Comparison of ENCODE assay signal across 8 cellular contexts in genomic region chr19:14006766-14007562, GRCh38. TPM values are rescaled to one million over a fixed set of nuclear protein-coding genes. Genes with fewer than 3 reads are reported as not detected.
DNase-seq lines count a peak whose midpoint lies in the region; ATAC-seq and TF ChIP-seq lines count a peak whose summit lies in the region.

No MANE protein-coding gene starts in this region.

- H3K4me1 Mint-ChIP-seq in Caco-2 (ENCODE audit: low read depth, unreplicated experiment): no peaks in the 10 kb centered on the region

- H3K27me3 Mint-ChIP-seq in Caco-2 (ENCODE audit: insufficient read depth, unreplicated experiment): no peaks in the 10 kb centered on the region

- H3K4me1 ChIP-seq in Caco-2: no peaks in the 10 kb centered on the region
- peaks cover 15% of the 10 kb centered on the region for H3K4me1 ChIP-seq in fibroblast of lung (ENCODE audit: control insufficient read depth, extremely low read depth, insufficient read depth, low read length)
- peaks cover 23% of the 10 kb centered on the region for H3K4me1 ChIP-seq in osteoblast (ENCODE audit: insufficient read depth, low read length)

- POLR2A ChIA-PET in Caco-2 (lab: Charles Lee): interaction anchor here (0.5 to 1.4 kb wide), 6 partner anchors 25 to 129 kb away, joined by 3 to 12 read pairs (median 3); partner anchors contain the start of genes ASF1B and IL27RA

- H3K4me3 ChIP-seq in Caco-2 (ENCODE audit: low read depth, low read length) (peak overlapping the region; percentile 93), fibroblast of lung (replicated peaks in 1 of 4; ENCODE audit: control extremely low read depth in 1 of 4, insufficient read depth in 1 of 4, low read depth in 3 of 4, low read length in 4 of 4) (peak overlapping the region; percentile 60 to 81 (median 71)), osteoblast (ENCODE audit: insufficient read depth, low read length) (peak overlapping the region; percentile 91)

- H3K79me2 ChIP-seq in fibroblast of lung (ENCODE audit: control insufficient read depth, insufficient read depth, low read length): peaks cover 2% of the 10 kb centered on the region
- H3K79me2 ChIP-seq in osteoblast (ENCODE audit: insufficient read depth, low read length): peaks cover 11% of the 10 kb centered on the region

- intact Hi-C loops in Caco-2 (cut with micrococcal nuclease; ENCODE audit: unreplicated experiment): loop anchor here (1.0 to 5.0 kb wide), 2 partner anchors 29 to 500 kb away; no protein-coding TSS in a partner anchor

- H4K20me1 ChIP-seq in fibroblast of lung (ENCODE audit: control insufficient read depth, extremely low read depth, insufficient read depth, low read length): no peaks in the 10 kb centered on the region
- peaks cover 6% of the 10 kb centered on the region for H4K20me1 ChIP-seq in osteoblast (ENCODE audit: insufficient read depth, low read length)

- H3K36me3 ChIP-seq in Caco-2 (ENCODE audit: control insufficient read depth, insufficient read depth, low read length) (no peaks in the 10 kb centered on the region), fibroblast of lung (ENCODE audit: control insufficient read depth, insufficient read depth, low read length) (no peaks in the 10 kb centered on the region), osteoblast (ENCODE audit: insufficient read depth, low read length) (no peaks in the 10 kb centered on the region)

- H3K36me3 Mint-ChIP-seq in Caco-2 (ENCODE audit: insufficient read depth, unreplicated experiment): peaks cover 25% of the 10 kb centered on the region

- peak overlapping the region; percentile 98 for H3K27ac Mint-ChIP-seq in Caco-2 (ENCODE audit: unreplicated experiment)

- TSS peak; percentile 85 for BruUV-seq in Caco-2 (replicated peaks; lab: Mats Ljungman, UMichigan)

- no peaks in the 10 kb centered on the region for H3K9me3 ChIP-seq in Caco-2
- no peaks in the 10 kb centered on the region for H3K9me3 ChIP-seq in fibroblast of lung (ENCODE audit: control insufficient read depth, insufficient read depth, low read depth, low read length)
- H3K9me3 ChIP-seq in osteoblast (ENCODE audit: low read depth, low read length): no peaks in the 10 kb centered on the region

- no peaks in the 10 kb centered on the region for H3K9me3 Mint-ChIP-seq in Caco-2 (ENCODE audit: unreplicated experiment)

- H3K9ac ChIP-seq in fibroblast of lung (ENCODE audit: insufficient read depth, low read length): peak overlapping the region; percentile 98

- ATAC-seq in HG03280 (IDR thresholded peaks at IDR 0.05; ENCODE audit: unreplicated experiment): peak; percentile 37

- CTCF ChIA-PET in Caco-2 (lab: Charles Lee): interaction anchor here (0.7 to 1.1 kb wide), 2 partner anchors 25 to 130 kb away, joined by 4 to 7 read pairs; partner anchors contain the start of genes ASF1B and IL27RA

- peak overlapping the region; percentile 59 for H3K4me2 ChIP-seq in fibroblast of lung (ENCODE audit: extremely low read depth, insufficient read depth, low read length)
- peak overlapping the region; percentile 90 for H3K4me2 ChIP-seq in osteoblast (ENCODE audit: insufficient read depth, low read length)

- TF ChIP-seq CTCF in Caco-2 (IDR thresholded peaks at IDR 0.05; ENCODE audit: insufficient read depth in 1 of 2, low read depth in 1 of 2, low read length in 1 of 2, severe bottlenecking in 1 of 2, unreplicated experiment in 1 of 2): no peak
- TF ChIP-seq CTCF in fibroblast of lung (conservative IDR thresholded peaks at IDR 0.05 in 1 of 2, IDR thresholded peaks at IDR 0.05 in 1 of 2; ENCODE audit: low read depth in 1 of 2, low read length in 2 of 2): no peak
- no peak for TF ChIP-seq CTCF in osteoblast (IDR thresholded peaks at IDR 0.05; ENCODE audit: extremely low read depth, low read depth, low read length)

- H3K4me3 Mint-ChIP-seq in Caco-2 (ENCODE audit: unreplicated experiment): peak overlapping the region; percentile 84

- DNase-seq in Caco-2 (peak in 1 of 2 experiments; percentile 90), UCSD-AML1 (lab: John Stamatoyannopoulos, UW; ENCODE audit: unreplicated experiment) (peak; percentile 96), fibroblast of lung (ENCODE audit: low read depth in 2 of 2) (no peak), osteoblast (ENCODE audit: insufficient read length, low spot score, missing footprints) (peak; percentile 92), NOMO-1 (lab: John Stamatoyannopoulos, UW; ENCODE audit: unreplicated experiment in 2 of 2) (no peak), Ammon's horn (ENCODE audit: low spot score) (no peak)

- H3K27me3 ChIP-seq in Caco-2 (replicated peaks; ENCODE audit: control insufficient read depth, insufficient read depth, low read length) (no peaks in the 10 kb centered on the region), fibroblast of lung (ENCODE audit: control insufficient read depth, insufficient read depth, low read length) (no peaks in the 10 kb centered on the region), osteoblast (ENCODE audit: insufficient read depth, low read length) (no peaks in the 10 kb centered on the region)

- peak overlapping the region; percentile 59 for H2AFZ ChIP-seq in fibroblast of lung (ENCODE audit: low read length)
- H2AFZ ChIP-seq in osteoblast (ENCODE audit: low read length): peak overlapping the region; percentile 96

- peak overlapping the region; percentile 98 for H3K27ac ChIP-seq in fibroblast of lung (ENCODE audit: insufficient read depth, low read length)
- H3K27ac ChIP-seq in osteoblast (ENCODE audit: low read depth, low read length): peak overlapping the region; percentile 99

- TF ChIP-seq POLR2A in GM19099 (IDR thresholded peaks at IDR 0.05; ENCODE audit: extremely low read depth, insufficient read length, low read depth): peak; percentile 70

RNA-seq across cellular contexts. Expression of gene RFX1, which starts 0.8 kb away (rescaled TPM):
- total RNA-seq in Caco-2 (2022) (11.5 and 13.4 TPM in 2 replicates), fibroblast of lung (1.0 and 2.6 TPM in 2 replicates), osteoblast (2.4 and 2.5 TPM in 2 replicates)
- 0.44 and 2.4 TPM in 2 replicates for polyA plus RNA-seq in fibroblast of lung
- polyA plus RNA-seq in fibroblast of lung (2012): 4.3 and 6.7 TPM in 2 replicates
- 3.3 and 5.5 TPM in 2 replicates for polyA minus RNA-seq in fibroblast of lung (ENCODE audit: low replicate concordance)

RNA-seq across cellular contexts. Expression of gene RLN3, which starts 21.0 kb away (rescaled TPM):
- total RNA-seq in Caco-2 (2022) (not detected in 2 replicates), fibroblast of lung (not detected in 2 replicates), osteoblast (not detected in 2 replicates)
- not detected in 2 replicates for polyA plus RNA-seq in fibroblast of lung
- not detected in 2 replicates for polyA plus RNA-seq in fibroblast of lung (2012)
- not detected in 2 replicates for polyA minus RNA-seq in fibroblast of lung (ENCODE audit: low replicate concordance)

RNA-seq across cellular contexts. Expression of gene IL27RA, which starts 24.6 kb away (rescaled TPM):
- 4.7 and 5.6 TPM in 2 replicates for total RNA-seq in Caco-2 (2022)
- total RNA-seq in fibroblast of lung: 2.1 and 2.6 TPM in 2 replicates
- polyA plus RNA-seq in fibroblast of lung: 0.84 and 1.2 TPM in 2 replicates
- polyA plus RNA-seq in fibroblast of lung (2012): 1.0 and 1.4 TPM in 2 replicates
- 0.85 and 0.98 TPM in 2 replicates for polyA minus RNA-seq in fibroblast of lung (ENCODE audit: low replicate concordance)
- 1.1 and 1.2 TPM in 2 replicates for total RNA-seq in osteoblast

RNA-seq across cellular contexts. Expression of gene DCAF15, which starts 54.7 kb away (rescaled TPM):
- total RNA-seq in Caco-2 (2022) (41.1 and 43.0 TPM in 2 replicates), fibroblast of lung (5.1 and 6.3 TPM in 2 replicates), osteoblast (11.5 and 11.9 TPM in 2 replicates)
- polyA plus RNA-seq in fibroblast of lung: 9.5 and 14.3 TPM in 2 replicates
- polyA plus RNA-seq in fibroblast of lung (2012): 11.0 and 23.0 TPM in 2 replicates
- 13.7 and 40.2 TPM in 2 replicates for polyA minus RNA-seq in fibroblast of lung (ENCODE audit: low replicate concordance)

RNA-seq across cellular contexts. Expression of gene PALM3, which starts 54.9 kb away (rescaled TPM):
- total RNA-seq in Caco-2 (2022) (25.9 TPM in 2 replicates), fibroblast of lung (0.51 and 1.3 TPM in 2 replicates), osteoblast (not detected in 2 replicates)
- polyA plus RNA-seq in fibroblast of lung: 0.02 and 0.20 TPM in 2 replicates
- polyA plus RNA-seq in fibroblast of lung (2012): 0.50 and 2.0 TPM in 2 replicates
- polyA minus RNA-seq in fibroblast of lung (ENCODE audit: low replicate concordance): 0.27 TPM in 1 of 2 replicates, not detected in the other

Comparison
In these comparisons a context has a peak if more than half of its experiments do, and no peak if none do; other contexts are left out.
1. DNase-seq: peak in UCSD-AML1 (single experiment) and osteoblast (single experiment); none in fibroblast of lung (0 of 2), NOMO-1 (0 of 2) and Ammon's horn (single experiment).
2. Peak in every context shown above with its lines, with median percentiles within 50 percentile points of each other: H3K4me3 ChIP-seq.